21 cellular contexts compared by ENCODE assay signal in the genomic region with DNA sequence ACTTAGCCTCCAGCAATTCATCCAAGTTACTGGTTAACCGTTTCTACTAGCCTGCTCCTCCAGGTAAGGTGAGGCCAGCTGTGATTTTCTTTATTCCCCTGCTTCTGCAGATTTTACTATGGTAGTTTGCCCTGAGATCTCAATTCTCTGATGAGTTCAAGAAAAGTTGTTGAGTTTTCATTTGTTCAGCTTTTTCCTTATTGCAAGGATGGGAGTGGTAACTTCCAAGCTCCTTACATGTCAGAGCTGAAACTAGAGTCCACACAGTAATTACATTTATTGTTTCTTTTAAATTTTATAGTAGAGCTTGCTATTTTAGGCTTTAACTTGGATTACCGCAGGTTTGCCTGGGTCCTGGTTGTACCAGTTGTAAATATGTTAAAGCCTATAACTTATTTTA.
DNase-seq lines count a peak whose midpoint lies in the region; TF ChIP-seq lines count a peak whose summit lies in the region.
"Had no signal": no experiment of that assay in that cellular context is flagged by ENCODE, and none has a peak within 500 bp of the region (broad histone marks: within the 10 kb centered on the region; RNA-seq: fewer than 3 reads in every experiment).

No MANE protein-coding gene starts in this region.

- H3K4me1 ChIP-seq in colonic mucosa (no peaks in the 10 kb centered on the region), mucosa of rectum (ENCODE audit: control insufficient read depth in 2 of 2, insufficient read depth in 2 of 2, low read length in 2 of 2) (peaks cover 18 to 31% of the 10 kb centered on the region in 2 donors)
- H3K4me1 ChIP-seq: A549, BE2C had no signal

- no peak overlapping the region for H3K4me3 ChIP-seq in colonic mucosa
- peak overlapping the region in 1 of 2 donors; percentile 16 for H3K4me3 ChIP-seq in mucosa of rectum (ENCODE audit: low read length in 2 of 2)
- H3K4me3 ChIP-seq in lower leg skin (ENCODE audit: low read depth, poor library complexity, severe bottlenecking): no peak overlapping the region
- H3K4me3 ChIP-seq: A549; BLaER1 treated with 17β-estradiol and CSF1 and Interleukin-3, amounts not matched to agents 10 nM and 100 nM; GM23248 had no signal

- TF ChIP-seq CTCF in colonic mucosa (IDR thresholded peaks at IDR 0.05) (no peak), lower leg skin (IDR thresholded peaks at IDR 0.05) (no peak)

- intact Hi-C loops in colonic mucosa (cut with DNase I): no loop called here
- intact Hi-C loops in lower leg skin (cut with DNase I; ENCODE audit: low total_unique reads): no loop called here

- peak overlapping the region; percentile 79 for H3K27ac ChIP-seq in colonic mucosa
- peak overlapping the region; percentile 69 to 83 for H3K27ac ChIP-seq in mucosa of rectum (ENCODE audit: low read depth in 2 of 2, low read length in 2 of 2)
- no peak overlapping the region for H3K27ac ChIP-seq in caudate nucleus (ENCODE audit: low read depth, low read length)
- H3K27ac ChIP-seq: A549; BLaER1 treated with 17β-estradiol and CSF1 and Interleukin-3, amounts not matched to agents 10 nM and 100 nM; GM23248 had no signal

- H3K9ac ChIP-seq in colonic mucosa (ENCODE audit: low read depth in 2 of 2, low read length in 2 of 2) (peak overlapping the region in 1 of 2 donors; percentile 59), mucosa of rectum (ENCODE audit: low read depth in 1 of 2, low read length in 2 of 2) (no peak overlapping the region)
- H3K9ac ChIP-seq: BLaER1 treated with 17β-estradiol and CSF1 and Interleukin-3, amounts not matched to agents 10 nM and 100 nM; GM23248 had no signal

- H3K27me3 ChIP-seq in colonic mucosa (no peaks in the 10 kb centered on the region), mucosa of rectum (ENCODE audit: control insufficient read depth in 2 of 2, insufficient read depth in 2 of 2, low read length in 2 of 2) (no peaks in the 10 kb centered on the region)
- H3K27me3 ChIP-seq: BE2C; BLaER1 treated with 17β-estradiol and CSF1 and Interleukin-3, amounts not matched to agents 10 nM and 100 nM had no signal

- no peaks in the 10 kb centered on the region for H3K36me3 ChIP-seq in colonic mucosa
- no peaks in the 10 kb centered on the region for H3K36me3 ChIP-seq in mucosa of rectum (ENCODE audit: control insufficient read depth in 2 of 2, insufficient read depth in 2 of 2, low read length in 2 of 2)
- H3K36me3 ChIP-seq: BE2C; BLaER1 treated with 17β-estradiol and CSF1 and Interleukin-3, amounts not matched to agents 10 nM and 100 nM had no signal

- WGBS in lower leg skin, 2 donors: 54 to 64% methylated on average over 2 of the region's 2 CpGs

- TF ChIP-seq POLR2A in lower leg skin (IDR thresholded peaks at IDR 0.05): no peak

- no peaks in the 10 kb centered on the region for H3K9me3 ChIP-seq in colonic mucosa
- H3K9me3 ChIP-seq in mucosa of rectum (ENCODE audit: control insufficient read depth in 2 of 2, low read length in 2 of 2): no peaks in the 10 kb centered on the region
- H3K9me3 ChIP-seq: A549; BE2C; BLaER1 treated with 17β-estradiol and CSF1 and Interleukin-3, amounts not matched to agents 10 nM and 100 nM had no signal

- no peak for DNase-seq in colonic mucosa
- peak; percentile 36 for DNase-seq in left kidney (ENCODE audit: low read depth, low spot score)
- no peak for DNase-seq in NOMO-1 (lab: John Stamatoyannopoulos, UW; ENCODE audit: unreplicated experiment in 2 of 2)
- DNase-seq in caudate nucleus (lab: John Stamatoyannopoulos, UW): no peak
- no peak for DNase-seq in DMS 273 treated with DMSO at 0.1 percent for 48 hours (lab: John Stamatoyannopoulos, UW)
- no peak for DNase-seq in lower leg skin (ENCODE audit: low spot score in 2 of 2)
- DNase-seq: 8988T; ACHN; AML-193; BE2C; Calu3; CD4-positive, alpha-beta memory T cell; COR-L47; DMS153; DND-41; H7; HCEC 1CT had no signal
